12 cellular contexts compared by ENCODE assay signal in genomic region chr5:115850771-115851416, GRCh38. TPM values are rescaled to one million over a fixed set of nuclear protein-coding genes. Genes with fewer than 3 reads are reported as not detected.
A peak's percentile ranks its signal among the peaks of the same experiment; 100 is the strongest.
DNase-seq lines count a peak whose midpoint lies in the region; ATAC-seq, FAIRE-seq and TF ChIP-seq lines count a peak whose summit lies in the region.
"Had no signal": no experiment of that assay in that cellular context is flagged by ENCODE, and none has a peak within 500 bp of the region (broad histone marks: within the 10 kb centered on the region; RNA-seq: fewer than 3 reads in every experiment).

No MANE protein-coding gene starts in this region.

- H4K20me1 ChIP-seq in HCT116 (ENCODE audit: insufficient read depth), result no peaks in the 10 kb centered on the region
- H4K20me1 ChIP-seq in keratinocyte (ENCODE audit: control insufficient read depth, extremely low read depth, insufficient read depth, low read length), result no peaks in the 10 kb centered on the region

- no peaks in the 10 kb centered on the region for H3K9me2 ChIP-seq in HCT116 (ENCODE audit: insufficient read depth)

- H3K4me3 ChIP-seq in HCT116 (replicated peaks in 1 of 2; ENCODE audit: low read depth in 1 of 2, low read length in 2 of 2) (0 out of 4 replicates have a peak overlapping the region, but pooled peaks of 1 of the 2 experiments have one; percentile 3), astrocyte of the spinal cord (ENCODE audit: low read depth, low read length) (no peak overlapping the region), keratinocyte (ENCODE audit: control insufficient read depth in 2 of 3, extremely low read depth in 1 of 3, insufficient read depth in 2 of 3, low read depth in 1 of 3, low read length in 3 of 3) (no peak overlapping the region), skeletal muscle satellite cell (ENCODE audit: low read length) (no peak overlapping the region), tibial nerve (no peak overlapping the region)
- H3K4me3 ChIP-seq: SJCRH30 had no signal

- intact Hi-C loops in HCT116 (cut with micrococcal nuclease), result no loop called here
- intact Hi-C loops in left colon (cut with DNase I, micrococcal nuclease), result no loop called here

- no TSS peak for BruUV-seq in HCT116 (replicated peaks; lab: Mats Ljungman, UMichigan)

- TF ChIP-seq EP300 in tibial nerve (IDR thresholded peaks at IDR 0.05), result no peak

- H3K9ac ChIP-seq in HCT116 (ENCODE audit: low read length), result peak overlapping the region; percentile 23; the same call in 1 of the 2 replicates
- H3K9ac ChIP-seq in keratinocyte (ENCODE audit: control insufficient read depth, extremely low read depth, insufficient read depth, low read length), result no peak overlapping the region
- H3K9ac ChIP-seq in skeletal muscle satellite cell (ENCODE audit: low read depth, low read length), result no peak overlapping the region

- H3K27me3 ChIP-seq in HCT116 (ENCODE audit: insufficient read depth, low read length), result no peaks in the 10 kb centered on the region
- no peaks in the 10 kb centered on the region for H3K27me3 ChIP-seq in keratinocyte (ENCODE audit: control insufficient read depth, extremely low read depth, insufficient read depth, low read length)
- H3K27me3 ChIP-seq in skeletal muscle satellite cell (ENCODE audit: control insufficient read depth, insufficient read depth, low read length), result no peaks in the 10 kb centered on the region
- no peaks in the 10 kb centered on the region for H3K27me3 ChIP-seq in tibial nerve
- H3K27me3 ChIP-seq: SJCRH30 had no signal

- ATAC-seq in HCT116 (no peak), left colon (no peak)

- WGBS in tibial nerve, 2 donors, result 35 to 38% methylated on average over 3 of the region's 3 CpGs

- H3K36me3 ChIP-seq in HCT116 (ENCODE audit: control insufficient read depth in 1 of 2, insufficient read depth in 2 of 2, low read length in 2 of 2) (peaks cover 0 to 5% of the 10 kb centered on the region in 2 experiments; a peak in 2 of 4 replicates), keratinocyte (ENCODE audit: control insufficient read depth in 2 of 2, extremely low read depth in 1 of 2, insufficient read depth in 2 of 2, low read length in 2 of 2) (no peaks in the 10 kb centered on the region), skeletal muscle satellite cell (ENCODE audit: insufficient read depth, low read length) (peaks cover 6% of the 10 kb centered on the region), tibial nerve (no peaks in the 10 kb centered on the region)
- H3K36me3 ChIP-seq: SJCRH30 had no signal

- RAD21 ChIA-PET in HCT116 (lab: Charles Lee; ENCODE audit: low non-redundant PET in 1 of 2, low total read pairs in 2 of 2, uncharacterized antibody in 2 of 2, unreplicated experiment in 2 of 2), result no interaction called here

- dilution Hi-C loops in keratinocyte (cut with MboI; ENCODE audit: extremely low pct_ligation_motif_present, low sequenced_read_pairs), result no loop called here

- no peak for DNase-seq in HCT116 (ENCODE audit: low read depth, low spot score)
- peak; percentile 25 for DNase-seq in astrocyte of the spinal cord (ENCODE audit: low read depth, low spot score)
- no peak for DNase-seq in keratinocyte (ENCODE audit: low read depth, low spot score)
- no peak for DNase-seq in left colon
- DNase-seq in inferior parietal cortex (ENCODE audit: extremely low spot score), result no peak
- DNase-seq in tibial nerve (ENCODE audit: low spot score in 2 of 2), result no peak
- DNase-seq in DMS114 treated with DMSO at 0.1 percent for 48 hours (lab: John Stamatoyannopoulos, UW; ENCODE audit: unreplicated experiment), result no peak
- DNase-seq: amygdala, Karpas-422, NCI-H2029, SJCRH30 had no signal

- H3K9me3 ChIP-seq in HCT116 (ENCODE audit: control insufficient read depth in 1 of 2, insufficient read depth in 1 of 2, low read depth in 1 of 2, low read length in 2 of 2), result no peaks in the 10 kb centered on the region
- no peaks in the 10 kb centered on the region for H3K9me3 ChIP-seq in keratinocyte (ENCODE audit: control insufficient read depth, low read depth, low read length)
- no peaks in the 10 kb centered on the region for H3K9me3 ChIP-seq in skeletal muscle satellite cell (replicated peaks; ENCODE audit: low read length)
- H3K9me3 ChIP-seq in tibial nerve, result no peaks in the 10 kb centered on the region
- H3K9me3 ChIP-seq: SJCRH30 had no signal

- TF ChIP-seq POLR2A in HCT116 (IDR thresholded peaks at IDR 0.05; ENCODE audit: borderline replicate concordance, extremely low read depth, insufficient read depth, insufficient read length) (no peak), tibial nerve (IDR thresholded peaks at IDR 0.05) (no peak)

- H3K79me2 ChIP-seq in HCT116 (ENCODE audit: insufficient read depth, low read length) (peaks cover 100% of the 10 kb centered on the region), keratinocyte (ENCODE audit: control insufficient read depth, insufficient read depth, low read length) (peaks cover 93% of the 10 kb centered on the region)

- peak overlapping the region; percentile 51 for H3K4me2 ChIP-seq in HCT116 (ENCODE audit: low read length)
- peak overlapping the region; percentile 8 for H3K4me2 ChIP-seq in keratinocyte (ENCODE audit: control insufficient read depth, extremely low read depth, insufficient read depth, low read depth, low read length)
- peak overlapping the region; percentile 50 for H3K4me2 ChIP-seq in skeletal muscle satellite cell (ENCODE audit: low read length)

- in situ Hi-C loops in astrocyte of the spinal cord (cut with HindIII; ENCODE audit: low sequenced_read_pairs), result no loop called here

- H2AFZ ChIP-seq in HCT116 (ENCODE audit: low read depth, low read length, poor library complexity, severe bottlenecking), result no peak overlapping the region
- no peak overlapping the region for H2AFZ ChIP-seq in keratinocyte (ENCODE audit: control insufficient read depth, low read length)

- TF ChIP-seq CTCF in HCT116 (IDR thresholded peaks at IDR 0.05 in 2 of 3, conservative IDR thresholded peaks at IDR 0.05 in 1 of 3; ENCODE audit: borderline replicate concordance in 1 of 3, insufficient read depth in 1 of 3, low read depth in 2 of 3, low read length in 2 of 3), result no peak
- TF ChIP-seq CTCF in astrocyte of the spinal cord (IDR thresholded peaks at IDR 0.05; ENCODE audit: low read depth, low read length), result no peak
- no peak for TF ChIP-seq CTCF in keratinocyte (optimal IDR thresholded peaks at IDR 0.05 in 1 of 3, IDR thresholded peaks at IDR 0.05 in 1 of 3, conservative IDR thresholded peaks at IDR 0.05 in 1 of 3; ENCODE audit: extremely low read depth in 1 of 3, insufficient read depth in 2 of 3, low read length in 3 of 3)
- TF ChIP-seq CTCF in tibial nerve (IDR thresholded peaks at IDR 0.05), result no peak

- POLR2A ChIA-PET in HCT116 (lab: Charles Lee), result no interaction called here

- no peak for TF ChIP-seq RAD21 in HCT116 (IDR thresholded peaks at IDR 0.05; ENCODE audit: low read depth)

- H3K9me1 ChIP-seq in keratinocyte (ENCODE audit: control insufficient read depth, extremely low read depth, insufficient read depth, low read length), result no peaks in the 10 kb centered on the region

- H3K4me1 ChIP-seq in HCT116 (ENCODE audit: control insufficient read depth in 1 of 2, insufficient read depth in 2 of 2, low read length in 2 of 2) (peaks cover 87 to 99% of the 10 kb centered on the region in 2 experiments), keratinocyte (ENCODE audit: control insufficient read depth, extremely low read depth, insufficient read depth, low read length) (peaks cover 15% of the 10 kb centered on the region), skeletal muscle satellite cell (ENCODE audit: control insufficient read depth, insufficient read depth, low read length) (no peaks in the 10 kb centered on the region), tibial nerve (peaks cover 0 to 48% (median 4%) of the 10 kb centered on the region in 4 donors)
- H3K4me1 ChIP-seq: SJCRH30 had no signal

- CTCF ChIA-PET in HCT116 (lab: Charles Lee), result no interaction called here

- H3K27ac ChIP-seq in HCT116 (ENCODE audit: low read depth, low read length) (peak overlapping the region; percentile 96), keratinocyte (ENCODE audit: control insufficient read depth, insufficient read depth, low read length) (no peak overlapping the region), tibial nerve (peak overlapping the region in 2 of 4 donors; percentile 65 to 77)
- H3K27ac ChIP-seq: SJCRH30 had no signal

- FAIRE-seq in keratinocyte (lab: Jason Lieb, UNC), result no peak

RNA-seq across cellular contexts. Expression of gene AP3S1, which starts 9.2 kb away (rescaled TPM):
- 432 TPM for total RNA-seq in HCT116 (2021; ENCODE audit: unreplicated experiment)
- 96.9 and 149 TPM in 2 replicates for polyA plus RNA-seq in HCT116 (2012)
- 72.4 to 153 TPM (median 77.4 TPM) in 3 replicates for polyA plus RNA-seq in keratinocyte
- 89.2 TPM for polyA plus RNA-seq in keratinocyte (2011; ENCODE audit: low read depth)
- polyA plus RNA-seq in keratinocyte (2011; cell fraction: cytosol; rRNA removed), result 84.3 and 149 TPM in 2 replicates
- polyA plus RNA-seq in keratinocyte (2011; cell fraction: nucleus; rRNA removed), result 18.0 and 37.1 TPM in 2 replicates
- polyA plus RNA-seq in keratinocyte (2012; ENCODE audit: low replicate concordance), result 94.5 and 116 TPM in 2 replicates
- polyA minus RNA-seq in keratinocyte, result 4.3 to 58.3 TPM (median 15.1 TPM) in 3 replicates
- polyA minus RNA-seq in keratinocyte (2011; cell fraction: cytosol; rRNA and poly(A)+ RNA removed), result 50.5 TPM
- 16.0 and 25.1 TPM in 2 replicates for polyA minus RNA-seq in keratinocyte (2011; cell fraction: nucleus; rRNA and poly(A)+ RNA removed)
- 174 and 190 TPM in 2 replicates for total RNA-seq in skeletal muscle satellite cell (2012; rRNA removed)
- total RNA-seq in left colon, result 10 to 100 TPM; 73.4 to 90.4 TPM
- total RNA-seq in tibial nerve, result 10 to 100 TPM; 46.0 to 72.0 (median 46.6) TPM

RNA-seq across cellular contexts. Expression of gene ATG12, which starts 9.5 kb away (rescaled TPM):
- 270 TPM for total RNA-seq in HCT116 (2021; ENCODE audit: unreplicated experiment)
- polyA plus RNA-seq in HCT116 (2012), result 99.6 and 131 TPM in 2 replicates
- polyA plus RNA-seq in keratinocyte, result 43.9 to 90.7 TPM (median 60.7 TPM) in 3 replicates
- 22.3 TPM for polyA plus RNA-seq in keratinocyte (2011; ENCODE audit: low read depth)
- 45.7 and 96.5 TPM in 2 replicates for polyA plus RNA-seq in keratinocyte (2011; cell fraction: cytosol; rRNA removed)
- 38.0 and 54.8 TPM in 2 replicates for polyA plus RNA-seq in keratinocyte (2011; cell fraction: nucleus; rRNA removed)
- 37.1 and 58.5 TPM in 2 replicates for polyA plus RNA-seq in keratinocyte (2012; ENCODE audit: low replicate concordance)
- 8.9 to 52.7 TPM (median 26.8 TPM) in 3 replicates for polyA minus RNA-seq in keratinocyte
- polyA minus RNA-seq in keratinocyte (2011; cell fraction: cytosol; rRNA and poly(A)+ RNA removed), result 18.2 TPM
- polyA minus RNA-seq in keratinocyte (2011; cell fraction: nucleus; rRNA and poly(A)+ RNA removed), result 12.6 and 21.1 TPM in 2 replicates
- 42.1 and 51.5 TPM in 2 replicates for total RNA-seq in skeletal muscle satellite cell (2012; rRNA removed)
- 10 to 100 TPM; 31.2 to 32.8 TPM for total RNA-seq in left colon
- 10 to 100 TPM; 36.0 to 68.1 (median 49.7) TPM for total RNA-seq in tibial nerve

RNA-seq across cellular contexts. Expression of gene CDO1, which starts 34.4 kb away (rescaled TPM):
- total RNA-seq in HCT116 (2021; ENCODE audit: unreplicated experiment) (0.17 TPM), left colon (under 1 TPM; 0.55 to 0.95 TPM), tibial nerve (1,000 to 10,000 TPM in 2 of 4 donors, 100 to 1,000 TPM in 2; 536 to 1,379 (median 988) TPM)
- 0.05 TPM in 1 of 2 replicates, not detected in the other for polyA plus RNA-seq in HCT116 (2012)
- polyA plus RNA-seq in keratinocyte, result not detected in 3 replicates
- polyA plus RNA-seq in keratinocyte (2011; ENCODE audit: low read depth), result not detected
- 0.04 TPM in 1 of 2 replicates, not detected in the other for polyA plus RNA-seq in keratinocyte (2011; cell fraction: cytosol; rRNA removed)
- not detected in 2 replicates for polyA plus RNA-seq in keratinocyte (2011; cell fraction: nucleus; rRNA removed)
- not detected in 2 replicates for polyA plus RNA-seq in keratinocyte (2012; ENCODE audit: low replicate concordance)
- 0.32 TPM in 1 of 3 replicates, not detected in the others for polyA minus RNA-seq in keratinocyte
- polyA minus RNA-seq in keratinocyte (2011; cell fraction: cytosol; rRNA and poly(A)+ RNA removed), result not detected
- not detected in 2 replicates for polyA minus RNA-seq in keratinocyte (2011; cell fraction: nucleus; rRNA and poly(A)+ RNA removed)
- total RNA-seq in skeletal muscle satellite cell (2012; rRNA removed), result 2.0 and 5.5 TPM in 2 replicates
- total RNA-seq: SJCRH30 had no signal

Comparison
In these comparisons a context has a peak if more than half of its experiments do, and no peak if none do; other contexts are left out.
1. RNA of gene CDO1, which starts 34.4 kb away (total RNA-seq): 536 to 1,379 TPM in tibial nerve; 0.55 to 0.95 TPM in left colon and 0.17 TPM in HCT116 (single experiment); every median in the first group is over 100 times any median in the second.
2. Peak in every context shown above with its lines, with median percentiles within 50 percentile points of each other: H3K4me2 ChIP-seq.